Comparison of ENCODE assay signal across 1 cellular context in the genomic region with DNA sequence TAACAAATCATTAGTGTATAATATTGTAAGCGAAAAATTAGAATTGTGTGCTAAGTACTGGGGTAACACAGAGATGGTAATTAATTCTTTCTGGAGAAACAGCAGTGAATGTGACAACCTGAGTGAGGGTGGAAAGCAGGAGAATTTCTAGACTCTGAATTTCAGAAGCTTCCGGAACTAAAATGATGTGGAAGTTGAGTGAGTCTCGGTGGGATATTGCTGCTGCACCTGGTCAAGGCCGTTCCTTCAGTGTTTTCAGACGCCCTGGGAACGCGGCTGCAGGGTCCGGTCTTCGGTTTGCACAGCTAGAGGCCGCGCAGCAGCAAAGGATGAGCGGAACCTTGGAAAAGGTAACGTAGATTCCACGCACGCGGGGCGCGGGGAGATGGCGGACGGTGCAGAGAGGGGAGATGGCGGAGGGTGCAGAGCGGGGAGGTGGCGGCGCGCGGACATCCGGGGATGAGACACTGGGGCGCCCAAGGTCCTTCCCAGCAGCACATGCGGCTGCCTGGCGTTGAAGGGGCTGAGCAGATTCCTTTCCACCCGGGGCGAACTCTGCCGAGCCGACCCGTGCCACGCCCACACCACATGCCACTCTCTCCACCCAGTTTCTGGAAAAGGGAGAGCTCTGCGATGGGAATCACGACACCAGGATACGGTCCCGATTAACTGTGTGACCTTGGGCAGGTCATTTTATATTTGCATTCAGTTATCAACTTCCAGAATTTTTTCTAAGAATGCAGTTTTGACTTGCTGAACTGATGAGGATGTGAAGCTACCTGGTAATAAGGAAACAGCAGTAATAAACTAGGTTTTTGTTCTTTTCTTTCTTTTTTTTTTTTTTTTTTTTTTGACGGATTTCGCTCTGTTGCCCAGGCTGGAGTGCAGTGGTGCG.
TF ChIP-seq lines count a peak whose summit lies in the region.

A gene (plus strand): TSS at position 232 of the 895 bp plus-strand sequence. CDS start 98 bp downstream, at position 330.

TF ChIP-seq in HepG2, 621 proteins besides CTCF, POLR2A, EP300 and RAD21 (continued from another document and continues in another):
- TF ChIP-seq IKZF1 (IDR thresholded peaks at IDR 0.05) (no peak), JARID2 (CRISPR knock-in tag; IDR thresholded peaks at IDR 0.05; ENCODE audit: insufficient replicate concordance) (no peak), SMYD3 (CRISPR knock-in tag; IDR thresholded peaks at IDR 0.05) (0 out of 2 replicates have a peak, but pooled peaks have one; percentile 26), ZNF572 (CRISPR knock-in tag; IDR thresholded peaks at IDR 0.05) (peak; percentile 86; the same call in 1 of the 2 replicates), TBX3 (IDR thresholded peaks at IDR 0.05; ENCODE audit: borderline replicate concordance) (peak; percentile 90), ZNF274 (CRISPR knock-in tag; IDR thresholded peaks at IDR 0.05) (peak; percentile 92), SPEN (CRISPR knock-in tag; IDR thresholded peaks at IDR 0.05; ENCODE audit: low read depth) (peak; percentile 91), ZNF350 (CRISPR knock-in tag; IDR thresholded peaks at IDR 0.05; ENCODE audit: borderline replicate concordance, low read depth) (peak; percentile 97), ZNF589 (CRISPR knock-in tag; conservative IDR thresholded peaks at IDR 0.05) (peak; percentile 72; the same call in 1 of the 2 replicates), ZNF251 (CRISPR knock-in tag; IDR thresholded peaks at IDR 0.05) (0 out of 2 replicates have a peak, but pooled peaks have one; percentile 80), KDM1A (CRISPR knock-in tag; IDR thresholded peaks at IDR 0.05) (no peak), MATR3 (CRISPR knock-in tag; IDR thresholded peaks at IDR 0.05) (no peak), HNRNPLL (IDR thresholded peaks at IDR 0.05; ENCODE audit: low read depth, low read length, poor library complexity, severe bottlenecking) (peak; percentile 84), SALL1 (CRISPR knock-in tag; IDR thresholded peaks at IDR 0.05) (peak; percentile 96), KMT2B (CRISPR knock-in tag; IDR thresholded peaks at IDR 0.05) (peak; percentile 88), ZFX (CRISPR knock-in tag; IDR thresholded peaks at IDR 0.05; ENCODE audit: low read depth) (peak; percentile 91), ZFP36L2 (CRISPR knock-in tag; IDR thresholded peaks at IDR 0.05) (no peak), HNRNPL (IDR thresholded peaks at IDR 0.05; ENCODE audit: low read depth, low read length) (peak; percentile 66; the same call in 1 of the 2 replicates), NAIF1 (CRISPR knock-in tag; IDR thresholded peaks at IDR 0.05; ENCODE audit: borderline replicate concordance) (peak; percentile 87; the same call in 1 of the 2 replicates), SAP130 (CRISPR knock-in tag; IDR thresholded peaks at IDR 0.05; ENCODE audit: low read depth) (peak; percentile 90), ZNF143 (CRISPR knock-in tag; IDR thresholded peaks at IDR 0.05) (peak; percentile 89), SP4 (CRISPR knock-in tag; IDR thresholded peaks at IDR 0.05) (peak; percentile 32; the same call in 1 of the 2 replicates), ZNF7 (CRISPR knock-in tag; IDR thresholded peaks at IDR 0.05) (no peak), SMARCE1 (IDR thresholded peaks at IDR 0.05; ENCODE audit: borderline replicate concordance) (no peak)
- TF ChIP-seq, protein P1, sequence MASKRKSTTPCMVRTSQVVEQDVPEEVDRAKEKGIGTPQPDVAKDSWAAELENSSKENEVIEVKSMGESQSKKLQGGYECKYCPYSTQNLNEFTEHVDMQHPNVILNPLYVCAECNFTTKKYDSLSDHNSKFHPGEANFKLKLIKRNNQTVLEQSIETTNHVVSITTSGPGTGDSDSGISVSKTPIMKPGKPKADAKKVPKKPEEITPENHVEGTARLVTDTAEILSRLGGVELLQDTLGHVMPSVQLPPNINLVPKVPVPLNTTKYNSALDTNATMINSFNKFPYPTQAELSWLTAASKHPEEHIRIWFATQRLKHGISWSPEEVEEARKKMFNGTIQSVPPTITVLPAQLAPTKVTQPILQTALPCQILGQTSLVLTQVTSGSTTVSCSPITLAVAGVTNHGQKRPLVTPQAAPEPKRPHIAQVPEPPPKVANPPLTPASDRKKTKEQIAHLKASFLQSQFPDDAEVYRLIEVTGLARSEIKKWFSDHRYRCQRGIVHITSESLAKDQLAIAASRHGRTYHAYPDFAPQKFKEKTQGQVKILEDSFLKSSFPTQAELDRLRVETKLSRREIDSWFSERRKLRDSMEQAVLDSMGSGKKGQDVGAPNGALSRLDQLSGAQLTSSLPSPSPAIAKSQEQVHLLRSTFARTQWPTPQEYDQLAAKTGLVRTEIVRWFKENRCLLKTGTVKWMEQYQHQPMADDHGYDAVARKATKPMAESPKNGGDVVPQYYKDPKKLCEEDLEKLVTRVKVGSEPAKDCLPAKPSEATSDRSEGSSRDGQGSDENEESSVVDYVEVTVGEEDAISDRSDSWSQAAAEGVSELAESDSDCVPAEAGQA (IDR thresholded peaks at IDR 0.05; ENCODE audit: low read depth) = peak; percentile 87
- TF ChIP-seq, protein P1 (CRISPR knock-in tag; IDR thresholded peaks at IDR 0.05; ENCODE audit: borderline replicate concordance) = no peak
- TF ChIP-seq, protein P2, sequence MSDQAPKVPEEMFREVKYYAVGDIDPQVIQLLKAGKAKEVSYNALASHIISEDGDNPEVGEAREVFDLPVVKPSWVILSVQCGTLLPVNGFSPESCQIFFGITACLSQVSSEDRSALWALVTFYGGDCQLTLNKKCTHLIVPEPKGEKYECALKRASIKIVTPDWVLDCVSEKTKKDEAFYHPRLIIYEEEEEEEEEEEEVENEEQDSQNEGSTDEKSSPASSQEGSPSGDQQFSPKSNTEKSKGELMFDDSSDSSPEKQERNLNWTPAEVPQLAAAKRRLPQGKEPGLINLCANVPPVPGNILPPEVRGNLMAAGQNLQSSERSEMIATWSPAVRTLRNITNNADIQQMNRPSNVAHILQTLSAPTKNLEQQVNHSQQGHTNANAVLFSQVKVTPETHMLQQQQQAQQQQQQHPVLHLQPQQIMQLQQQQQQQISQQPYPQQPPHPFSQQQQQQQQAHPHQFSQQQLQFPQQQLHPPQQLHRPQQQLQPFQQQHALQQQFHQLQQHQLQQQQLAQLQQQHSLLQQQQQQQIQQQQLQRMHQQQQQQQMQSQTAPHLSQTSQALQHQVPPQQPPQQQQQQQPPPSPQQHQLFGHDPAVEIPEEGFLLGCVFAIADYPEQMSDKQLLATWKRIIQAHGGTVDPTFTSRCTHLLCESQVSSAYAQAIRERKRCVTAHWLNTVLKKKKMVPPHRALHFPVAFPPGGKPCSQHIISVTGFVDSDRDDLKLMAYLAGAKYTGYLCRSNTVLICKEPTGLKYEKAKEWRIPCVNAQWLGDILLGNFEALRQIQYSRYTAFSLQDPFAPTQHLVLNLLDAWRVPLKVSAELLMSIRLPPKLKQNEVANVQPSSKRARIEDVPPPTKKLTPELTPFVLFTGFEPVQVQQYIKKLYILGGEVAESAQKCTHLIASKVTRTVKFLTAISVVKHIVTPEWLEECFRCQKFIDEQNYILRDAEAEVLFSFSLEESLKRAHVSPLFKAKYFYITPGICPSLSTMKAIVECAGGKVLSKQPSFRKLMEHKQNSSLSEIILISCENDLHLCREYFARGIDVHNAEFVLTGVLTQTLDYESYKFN (CRISPR knock-in tag; conservative IDR thresholded peaks at IDR 0.05) = peak; percentile 69
- TF ChIP-seq, protein P3, sequence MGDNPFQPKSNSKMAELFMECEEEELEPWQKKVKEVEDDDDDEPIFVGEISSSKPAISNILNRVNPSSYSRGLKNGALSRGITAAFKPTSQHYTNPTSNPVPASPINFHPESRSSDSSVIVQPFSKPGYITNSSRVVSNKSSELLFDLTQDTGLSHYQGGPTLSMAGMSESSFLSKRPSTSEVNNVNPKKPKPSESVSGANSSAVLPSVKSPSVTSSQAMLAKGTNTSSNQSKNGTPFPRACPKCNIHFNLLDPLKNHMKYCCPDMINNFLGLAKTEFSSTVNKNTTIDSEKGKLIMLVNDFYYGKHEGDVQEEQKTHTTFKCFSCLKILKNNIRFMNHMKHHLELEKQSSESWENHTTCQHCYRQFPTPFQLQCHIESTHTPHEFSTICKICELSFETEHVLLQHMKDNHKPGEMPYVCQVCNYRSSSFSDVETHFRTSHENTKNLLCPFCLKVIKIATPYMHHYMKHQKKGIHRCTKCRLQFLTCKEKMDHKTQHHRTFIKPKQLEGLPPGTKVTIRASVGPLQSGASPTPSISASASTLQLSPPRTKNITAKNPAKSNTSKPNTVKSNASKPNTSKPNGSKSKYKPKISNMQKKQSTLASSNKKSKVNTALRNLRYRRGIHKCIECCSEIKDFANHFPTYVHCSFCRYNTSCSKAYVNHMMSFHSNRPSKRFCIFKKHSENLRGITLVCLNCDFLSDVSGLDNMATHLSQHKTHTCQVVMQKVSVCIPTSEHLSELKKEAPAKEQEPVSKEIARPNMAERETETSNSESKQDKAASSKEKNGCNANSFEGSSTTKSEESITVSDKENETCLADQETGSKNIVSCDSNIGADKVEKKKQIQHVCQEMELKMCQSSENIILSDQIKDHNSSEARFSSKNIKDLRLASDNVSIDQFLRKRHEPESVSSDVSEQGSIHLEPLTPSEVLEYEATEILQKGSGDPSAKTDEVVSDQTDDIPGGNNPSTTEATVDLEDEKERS (CRISPR knock-in tag; IDR thresholded peaks at IDR 0.05) = no peak
- TF ChIP-seq, protein P4, sequence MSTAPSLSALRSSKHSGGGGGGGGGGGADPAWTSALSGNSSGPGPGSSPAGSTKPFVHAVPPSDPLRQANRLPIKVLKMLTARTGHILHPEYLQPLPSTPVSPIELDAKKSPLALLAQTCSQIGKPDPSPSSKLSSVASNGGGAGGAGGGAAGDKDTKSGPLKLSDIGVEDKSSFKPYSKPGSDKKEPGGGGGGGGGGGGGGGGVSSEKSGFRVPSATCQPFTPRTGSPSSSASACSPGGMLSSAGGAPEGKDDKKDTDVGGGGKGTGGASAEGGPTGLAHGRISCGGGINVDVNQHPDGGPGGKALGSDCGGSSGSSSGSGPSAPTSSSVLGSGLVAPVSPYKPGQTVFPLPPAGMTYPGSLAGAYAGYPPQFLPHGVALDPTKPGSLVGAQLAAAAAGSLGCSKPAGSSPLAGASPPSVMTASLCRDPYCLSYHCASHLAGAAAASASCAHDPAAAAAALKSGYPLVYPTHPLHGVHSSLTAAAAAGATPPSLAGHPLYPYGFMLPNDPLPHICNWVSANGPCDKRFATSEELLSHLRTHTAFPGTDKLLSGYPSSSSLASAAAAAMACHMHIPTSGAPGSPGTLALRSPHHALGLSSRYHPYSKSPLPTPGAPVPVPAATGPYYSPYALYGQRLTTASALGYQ (CRISPR knock-in tag; IDR thresholded peaks at IDR 0.05) = 0 out of 2 replicates have a peak, but pooled peaks have one; percentile 32
- TF ChIP-seq, protein P5, sequence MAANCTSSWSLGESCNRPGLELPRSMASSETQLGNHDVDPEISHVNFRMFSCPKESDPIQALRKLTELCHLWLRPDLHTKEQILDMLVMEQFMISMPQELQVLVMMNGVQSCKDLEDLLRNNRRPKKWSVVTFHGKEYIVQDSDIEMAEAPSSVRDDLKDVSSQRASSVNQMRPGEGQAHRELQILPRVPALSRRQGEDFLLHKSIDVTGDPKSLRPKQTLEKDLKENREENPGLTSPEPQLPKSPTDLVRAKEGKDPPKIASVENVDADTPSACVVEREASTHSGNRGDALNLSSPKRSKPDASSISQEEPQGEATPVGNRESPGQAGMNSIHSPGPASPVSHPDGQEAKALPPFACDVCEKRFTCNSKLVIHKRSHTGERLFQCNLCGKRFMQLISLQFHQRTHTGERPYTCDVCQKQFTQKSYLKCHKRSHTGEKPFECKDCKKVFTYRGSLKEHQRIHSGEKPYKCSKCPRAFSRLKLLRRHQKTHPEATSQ (CRISPR knock-in tag; IDR thresholded peaks at IDR 0.05; ENCODE audit: borderline replicate concordance) = 0 out of 2 replicates have a peak, but pooled peaks have one; percentile 45
- TF ChIP-seq, protein P6, sequence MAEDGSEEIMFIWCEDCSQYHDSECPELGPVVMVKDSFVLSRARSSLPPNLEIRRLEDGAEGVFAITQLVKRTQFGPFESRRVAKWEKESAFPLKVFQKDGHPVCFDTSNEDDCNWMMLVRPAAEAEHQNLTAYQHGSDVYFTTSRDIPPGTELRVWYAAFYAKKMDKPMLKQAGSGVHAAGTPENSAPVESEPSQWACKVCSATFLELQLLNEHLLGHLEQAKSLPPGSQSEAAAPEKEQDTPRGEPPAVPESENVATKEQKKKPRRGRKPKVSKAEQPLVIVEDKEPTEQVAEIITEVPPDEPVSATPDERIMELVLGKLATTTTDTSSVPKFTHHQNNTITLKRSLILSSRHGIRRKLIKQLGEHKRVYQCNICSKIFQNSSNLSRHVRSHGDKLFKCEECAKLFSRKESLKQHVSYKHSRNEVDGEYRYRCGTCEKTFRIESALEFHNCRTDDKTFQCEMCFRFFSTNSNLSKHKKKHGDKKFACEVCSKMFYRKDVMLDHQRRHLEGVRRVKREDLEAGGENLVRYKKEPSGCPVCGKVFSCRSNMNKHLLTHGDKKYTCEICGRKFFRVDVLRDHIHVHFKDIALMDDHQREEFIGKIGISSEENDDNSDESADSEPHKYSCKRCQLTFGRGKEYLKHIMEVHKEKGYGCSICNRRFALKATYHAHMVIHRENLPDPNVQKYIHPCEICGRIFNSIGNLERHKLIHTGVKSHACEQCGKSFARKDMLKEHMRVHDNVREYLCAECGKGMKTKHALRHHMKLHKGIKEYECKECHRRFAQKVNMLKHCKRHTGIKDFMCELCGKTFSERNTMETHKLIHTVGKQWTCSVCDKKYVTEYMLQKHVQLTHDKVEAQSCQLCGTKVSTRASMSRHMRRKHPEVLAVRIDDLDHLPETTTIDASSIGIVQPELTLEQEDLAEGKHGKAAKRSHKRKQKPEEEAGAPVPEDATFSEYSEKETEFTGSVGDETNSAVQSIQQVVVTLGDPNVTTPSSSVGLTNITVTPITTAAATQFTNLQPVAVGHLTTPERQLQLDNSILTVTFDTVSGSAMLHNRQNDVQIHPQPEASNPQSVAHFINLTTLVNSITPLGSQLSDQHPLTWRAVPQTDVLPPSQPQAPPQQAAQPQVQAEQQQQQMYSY (CRISPR knock-in tag; IDR thresholded peaks at IDR 0.05) = 0 out of 2 replicates have a peak, but pooled peaks have one; percentile 29
- TF ChIP-seq, protein P7, sequence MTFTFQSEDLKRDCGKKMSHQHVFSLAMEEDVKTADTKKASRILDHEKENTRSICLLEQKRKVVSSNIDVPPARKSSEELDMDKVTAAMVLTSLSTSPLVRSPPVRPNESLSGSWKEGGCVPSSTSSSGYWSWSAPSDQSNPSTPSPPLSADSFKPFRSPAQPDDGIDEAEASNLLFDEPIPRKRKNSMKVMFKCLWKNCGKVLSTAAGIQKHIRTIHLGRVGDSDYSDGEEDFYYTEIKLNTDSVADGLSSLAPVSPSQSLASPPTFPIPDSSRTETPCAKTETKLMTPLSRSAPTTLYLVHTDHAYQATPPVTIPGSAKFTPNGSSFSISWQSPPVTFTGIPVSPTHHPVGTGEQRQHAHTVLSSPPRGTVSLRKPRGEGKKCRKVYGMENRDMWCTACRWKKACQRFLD (CRISPR knock-in tag; IDR thresholded peaks at IDR 0.05; ENCODE audit: borderline replicate concordance) = no peak
